In genomic region chr4:161419822-161420221, GRCh38 we compare ENCODE assay signal across 11 cellular contexts.
DNase-seq lines count a peak whose midpoint lies in the region; ATAC-seq and TF ChIP-seq lines count a peak whose summit lies in the region.
"Had no signal": no experiment of that assay in that cellular context is flagged by ENCODE, and none has a peak within 500 bp of the region (broad histone marks: within the 10 kb centered on the region; RNA-seq: fewer than 3 reads in every experiment).

No MANE protein-coding gene starts in this region.

- intact Hi-C loops in left lung (cut with DNase I) = no loop called here

- no peak overlapping the region for H3K27ac ChIP-seq in left lung
- H3K27ac ChIP-seq: lower lobe of right lung, thyroid gland had no signal

- ATAC-seq in HG03342 (IDR thresholded peaks at IDR 0.05; ENCODE audit: unreplicated experiment) (peak; percentile 62), SK-N-SH treated with all-trans-retinoic acid at 6 μM for 48 hours (peak; percentile 33; the same call in 1 of the 3 replicates), left lung (peak; percentile 30), HG03097 (IDR thresholded peaks at IDR 0.05; ENCODE audit: low FRiP score, unreplicated experiment) (no peak), HG02973 (IDR thresholded peaks at IDR 0.05; ENCODE audit: unreplicated experiment) (no peak)

- H3K36me3 ChIP-seq in left lung = no peaks in the 10 kb centered on the region
- H3K36me3 ChIP-seq: lower lobe of right lung, thyroid gland had no signal

- H3K4me1 ChIP-seq in left lung = no peaks in the 10 kb centered on the region
- H3K4me1 ChIP-seq: lower lobe of right lung, thyroid gland had no signal

- DNase-seq in ELR (ENCODE audit: low read depth) (peak; percentile 50), left lung (no peak), NCI-H2227 (lab: John Stamatoyannopoulos, UW; ENCODE audit: unreplicated experiment) (no peak), hepatic stellate cell (ENCODE audit: low spot score) (no peak)
- DNase-seq: GOT3, lower lobe of right lung, thyroid gland had no signal

- no peak for TF ChIP-seq CTCF in left lung (IDR thresholded peaks at IDR 0.05)

- no peaks in the 10 kb centered on the region for H3K27me3 ChIP-seq in left lung
- H3K27me3 ChIP-seq: thyroid gland had no signal

- H3K4me3 ChIP-seq in left lung = no peak overlapping the region
- H3K4me3 ChIP-seq: lower lobe of right lung, thyroid gland had no signal

- no peaks in the 10 kb centered on the region for H3K9me3 ChIP-seq in left lung
- H3K9me3 ChIP-seq: lower lobe of right lung, thyroid gland had no signal

TF ChIP-seq in SK-N-SH treated with all-trans-retinoic acid at 6 μM for 48 hours, 23 proteins besides CTCF, POLR2A, EP300 and RAD21:
- TF ChIP-seq ZC3H10 (CRISPR knock-in tag; IDR thresholded peaks at IDR 0.05) = no peak
- TF ChIP-seq CSRNP3 (CRISPR knock-in tag; IDR thresholded peaks at IDR 0.05) = no peak
- TF ChIP-seq OSR1 (CRISPR knock-in tag; IDR thresholded peaks at IDR 0.05) = no peak
- TF ChIP-seq TSHZ2 (CRISPR knock-in tag; IDR thresholded peaks at IDR 0.05) = no peak
- TF ChIP-seq RARB (CRISPR knock-in tag; IDR thresholded peaks at IDR 0.05) = no peak
- no peak for TF ChIP-seq PPARA (CRISPR knock-in tag; IDR thresholded peaks at IDR 0.05; ENCODE audit: borderline replicate concordance)
- TF ChIP-seq SNAI2 (CRISPR knock-in tag; IDR thresholded peaks at IDR 0.05) = no peak
- TF ChIP-seq TOX (CRISPR knock-in tag; IDR thresholded peaks at IDR 0.05; ENCODE audit: borderline replicate concordance) = no peak
- TF ChIP-seq ZNF8 (CRISPR knock-in tag; IDR thresholded peaks at IDR 0.05) = no peak
- no peak for TF ChIP-seq ARNTL (CRISPR knock-in tag; IDR thresholded peaks at IDR 0.05; ENCODE audit: borderline replicate concordance, low read depth)
- TF ChIP-seq CREB5 (CRISPR knock-in tag; IDR thresholded peaks at IDR 0.05; ENCODE audit: low read depth) = no peak
- no peak for TF ChIP-seq ZFP30 (CRISPR knock-in tag; IDR thresholded peaks at IDR 0.05)
- no peak for TF ChIP-seq PATZ1 (CRISPR knock-in tag; IDR thresholded peaks at IDR 0.05; ENCODE audit: borderline replicate concordance)
- TF ChIP-seq BACH2 (CRISPR knock-in tag; IDR thresholded peaks at IDR 0.05; ENCODE audit: borderline replicate concordance) = no peak

Comparison
In these comparisons a context has a peak if more than half of its experiments do, and no peak if none do; other contexts are left out.
1. ATAC-seq: peak in HG03342 (single experiment), SK-N-SH treated with all-trans-retinoic acid at 6 μM for 48 hours (single experiment) and left lung (single experiment); none in HG03097 (single experiment) and HG02973 (single experiment).